ENCODE assay signal across 1 cellular context in genomic region chr3:115913069-115913686, GRCh38.
TF ChIP-seq lines count a peak whose summit lies in the region.

No MANE protein-coding gene starts in this region.

TF ChIP-seq in H1, 55 proteins besides CTCF, POLR2A, EP300 and RAD21 (continued from another document):
- no peak for TF ChIP-seq CHD7 (IDR thresholded peaks at IDR 0.05; ENCODE audit: insufficient replicate concordance, low read length)
TF ChIP-seq in H1: peak in this region for 1.
